ENCODE assay signal across 19 cellular contexts in the genomic region with DNA sequence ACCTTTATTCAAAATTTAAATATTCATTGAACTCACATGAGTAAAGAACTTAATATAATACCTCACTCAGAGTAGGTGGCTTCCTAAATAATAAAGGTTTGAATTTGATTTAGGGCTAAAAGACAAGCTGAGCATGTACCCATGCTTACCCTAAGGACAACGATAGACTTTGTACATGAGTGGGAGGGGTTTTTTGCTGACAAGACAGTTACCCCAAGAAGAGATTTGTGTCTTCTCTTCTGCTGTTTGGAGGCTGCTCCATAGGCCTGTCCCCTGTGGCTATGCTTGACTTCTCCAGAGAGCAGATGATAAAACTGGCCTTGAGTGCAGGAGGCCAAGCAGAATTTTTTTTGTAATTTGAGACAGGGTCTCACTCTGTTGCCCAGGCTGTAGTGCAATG.
DNase-seq lines count a peak whose midpoint lies in the region; ATAC-seq, FAIRE-seq and TF ChIP-seq lines count a peak whose summit lies in the region.
"Had no signal": no experiment of that assay in that cellular context is flagged by ENCODE, and none has a peak within 500 bp of the region (broad histone marks: within the 10 kb centered on the region; RNA-seq: fewer than 3 reads in every experiment).

No MANE protein-coding gene starts in this region.

- no peak overlapping the region for H2AK9ac ChIP-seq in IMR-90 (replicated peaks; ENCODE audit: low read depth, low read length, poor library complexity)

- no peak overlapping the region for H3K4me3 ChIP-seq in A549
- H3K4me3 ChIP-seq in IMR-90 (ENCODE audit: insufficient read depth, low read depth, low read length): no peak overlapping the region
- H3K4me3 ChIP-seq in H1 (ENCODE audit: extremely low read depth in 1 of 4, insufficient read depth in 2 of 4, low read depth in 3 of 4, low read length in 4 of 4): no peak overlapping the region
- H3K4me3 ChIP-seq: BLaER1 treated with 17β-estradiol and CSF1 and Interleukin-3, amounts not matched to agents 10 nM and 100 nM had no signal

- H3K14ac ChIP-seq in IMR-90 (replicated peaks; ENCODE audit: low read depth, low read length): no peak overlapping the region
- H3K14ac ChIP-seq in H1 (ENCODE audit: insufficient read length): no peak overlapping the region

- FAIRE-seq in A549 (lab: Jason Lieb, UNC) (no peak), H1 (lab: Jason Lieb, UNC) (no peak)
- FAIRE-seq: D721Med, GM12891, GM19239 had no signal

- WGBS in A549 (ENCODE audit: missing lambda C conversion rate): 20% methylated on average over 1 of the region's 1 CpG
- WGBS in IMR-90 (ENCODE audit: extremely low coverage in 2 of 2, insufficient read length in 1 of 2), 2 experiments: 33% methylated on average over 1 of the region's 1 CpG; no CpG with 5 or more reads in 1 of the 2 experiments
- 89% methylated on average over 1 of the region's 1 CpG; no CpG with 5 or more reads in 1 of the 2 experiments for WGBS in H1 (ENCODE audit: extremely low coverage in 1 of 2, insufficient coverage in 1 of 2, insufficient read length in 1 of 2, insufficient replicate concordance in 2 of 2, low coverage in 1 of 2, low lambda C conversion rate in 2 of 2, missing lambda C conversion rate in 1 of 2), 2 experiments

- H3K4me1 Mint-ChIP-seq in activated CD8-positive, alpha-beta T cell treated with anti-CD3 and anti-CD28 coated beads for 36 hours (ENCODE audit: low read depth): no peaks in the 10 kb centered on the region
- H3K4me1 Mint-ChIP-seq: B cell had no signal

- POLR2A ChIA-PET in A549 (lab: Yijun Ruan, JAX): no interaction called here
- POLR2A ChIA-PET in IMR-90 (lab: Charles Lee; ENCODE audit: unreplicated experiment): no interaction called here
- POLR2A ChIA-PET in H1 (lab: Charles Lee; ENCODE audit: partially characterized antibody): no interaction called here
- POLR2A ChIA-PET in activated CD8-positive, alpha-beta T cell treated with anti-CD3 and anti-CD28 coated beads for 36 hours (lab: Charles Lee): no interaction called here

- no peaks in the 10 kb centered on the region for H3K9me3 Mint-ChIP-seq in activated CD8-positive, alpha-beta T cell treated with anti-CD3 and anti-CD28 coated beads for 36 hours
- H3K9me3 Mint-ChIP-seq: CD8-positive, alpha-beta T cell had no signal

- BruUV-seq in IMR-90 (replicated peaks; lab: Mats Ljungman, UMichigan): no TSS peak

- TF ChIP-seq POLR2A in A549 (IDR thresholded peaks at IDR 0.05; ENCODE audit: low read length) (no peak), IMR-90 (IDR thresholded peaks at IDR 0.05; ENCODE audit: low read depth, low read length) (no peak), H1 (IDR thresholded peaks at IDR 0.05; ENCODE audit: control extremely low read depth in 1 of 2, low read depth in 2 of 2, low read length in 2 of 2) (no peak)

- no peak overlapping the region for H3K27ac Mint-ChIP-seq in activated CD8-positive, alpha-beta T cell treated with anti-CD3 and anti-CD28 coated beads for 36 hours
- H3K27ac Mint-ChIP-seq: B cell; CD4-positive, alpha-beta T cell; CD8-positive, alpha-beta T cell had no signal

- in situ Hi-C loops in IMR-90 (cut with MboI; ENCODE audit: low sequenced_read_pairs): no loop called here

- no peak overlapping the region for H3K4me3 Mint-ChIP-seq in activated CD8-positive, alpha-beta T cell treated with anti-CD3 and anti-CD28 coated beads for 36 hours
- H3K4me3 Mint-ChIP-seq: B cell; CD4-positive, alpha-beta T cell; CD8-positive, alpha-beta T cell had no signal

- H2BK5ac ChIP-seq in IMR-90 (ENCODE audit: low read depth, low read length, poor library complexity, severe bottlenecking) (no peak overlapping the region), H1 (ENCODE audit: low read depth, low read length) (no peak overlapping the region)

- H3K79me2 ChIP-seq in H1 (ENCODE audit: control insufficient read depth in 1 of 2, insufficient read depth in 2 of 2, low read length in 2 of 2): no peaks in the 10 kb centered on the region

- no peaks in the 10 kb centered on the region for H3K23me2 ChIP-seq in H1 (ENCODE audit: low read depth, low read length)

- no peaks in the 10 kb centered on the region for H3K36me3 Mint-ChIP-seq in activated CD8-positive, alpha-beta T cell treated with anti-CD3 and anti-CD28 coated beads for 36 hours (ENCODE audit: low read depth)
- H3K36me3 Mint-ChIP-seq: CD8-positive, alpha-beta T cell had no signal

- no peaks in the 10 kb centered on the region for H3K36me3 ChIP-seq in IMR-90 (ENCODE audit: control insufficient read depth, insufficient read depth, low read length)
- no peaks in the 10 kb centered on the region for H3K36me3 ChIP-seq in H1 (ENCODE audit: control insufficient read depth in 2 of 4, insufficient read depth in 4 of 4, low read length in 3 of 4)
- H3K36me3 ChIP-seq: BLaER1 treated with 17β-estradiol and CSF1 and Interleukin-3, amounts not matched to agents 10 nM and 100 nM had no signal

- H2BK12ac ChIP-seq in H1 (ENCODE audit: low read depth, low read length): no peak overlapping the region

- ATAC-seq in A549 (no peak), IMR-90 (ENCODE audit: low read depth) (no peak)
- ATAC-seq in activated CD8-positive, alpha-beta T cell treated with anti-CD3 and anti-CD28 coated beads for 36 hours: no peak
- ATAC-seq: CD8-positive, alpha-beta T cell had no signal

- TF ChIP-seq EP300 in A549 (IDR thresholded peaks at IDR 0.05) (no peak), H1 (IDR thresholded peaks at IDR 0.05; ENCODE audit: borderline replicate concordance in 1 of 2, low read depth in 2 of 2, low read length in 2 of 2) (no peak)

- H3K79me1 ChIP-seq in IMR-90 (ENCODE audit: low read depth in 1 of 2, low read length in 2 of 2) (no peaks in the 10 kb centered on the region), H1 (ENCODE audit: low read depth, low read length) (no peaks in the 10 kb centered on the region)

- no peak overlapping the region for H3K4ac ChIP-seq in IMR-90 (ENCODE audit: low read depth, low read length)
- H3K4ac ChIP-seq in H1 (replicated peaks; ENCODE audit: insufficient read length, low read depth, low read length): no peak overlapping the region

- H3K27ac ChIP-seq in A549: no peak overlapping the region
- no peak overlapping the region for H3K27ac ChIP-seq in IMR-90 (ENCODE audit: insufficient read depth, low read length)
- H3K27ac ChIP-seq in H1 (ENCODE audit: low read depth, low read length): no peak overlapping the region
- H3K27ac ChIP-seq: BLaER1 treated with 17β-estradiol and CSF1 and Interleukin-3, amounts not matched to agents 10 nM and 100 nM; C4-2B had no signal

- H3K18ac ChIP-seq in IMR-90 (ENCODE audit: low read depth, low read length): no peak overlapping the region
- H3K18ac ChIP-seq in H1 (ENCODE audit: extremely low read depth, low read length): no peak overlapping the region

- H3K56ac ChIP-seq in IMR-90 (ENCODE audit: extremely low read depth, insufficient read depth, low read length) (no peak overlapping the region), H1 (replicated peaks; ENCODE audit: insufficient read length, low read depth, low read length) (no peak overlapping the region)

- H3K4me2 ChIP-seq in A549 (no peak overlapping the region), IMR-90 (ENCODE audit: low read depth, low read length) (no peak overlapping the region), H1 (ENCODE audit: insufficient read depth in 1 of 2, low read depth in 2 of 2, low read length in 2 of 2) (no peak overlapping the region)
- H3K4me2 ChIP-seq: BLaER1 treated with 17β-estradiol and CSF1 and Interleukin-3, amounts not matched to agents 10 nM and 100 nM had no signal

- H2BK15ac ChIP-seq in IMR-90 (ENCODE audit: low read depth, low read length): no peak overlapping the region
- H2BK15ac ChIP-seq in H1 (ENCODE audit: low read length): no peak overlapping the region

- H3K9ac ChIP-seq in IMR-90 (ENCODE audit: low read depth, low read length) (no peak overlapping the region), H1 (replicated peaks in 1 of 4; ENCODE audit: extremely low read depth in 1 of 4, low read depth in 3 of 4, low read length in 3 of 4) (no peak overlapping the region)
- H3K9ac ChIP-seq: BLaER1 treated with 17β-estradiol and CSF1 and Interleukin-3, amounts not matched to agents 10 nM and 100 nM had no signal

- H4K20me1 ChIP-seq in IMR-90 (ENCODE audit: insufficient read depth, low read length) (no peaks in the 10 kb centered on the region), H1 (replicated peaks in 1 of 2; ENCODE audit: control insufficient read depth in 1 of 2, insufficient read depth in 2 of 2, low read length in 2 of 2) (no peaks in the 10 kb centered on the region)
- H4K20me1 ChIP-seq: BLaER1 treated with 17β-estradiol and CSF1 and Interleukin-3, amounts not matched to agents 10 nM and 100 nM had no signal

- H3K23ac ChIP-seq in IMR-90 (ENCODE audit: low read depth, low read length) (no peak overlapping the region), H1 (ENCODE audit: insufficient read length) (no peak overlapping the region)

- H4K91ac ChIP-seq in IMR-90 (ENCODE audit: insufficient read depth, low read depth, low read length): no peak overlapping the region
- no peak overlapping the region for H4K91ac ChIP-seq in H1 (replicated peaks; ENCODE audit: insufficient read length, low read length)

- TF ChIP-seq RAD21 in A549 (conservative IDR thresholded peaks at IDR 0.05 in 1 of 2, IDR thresholded peaks at IDR 0.05 in 1 of 2): no peak
- no peak for TF ChIP-seq RAD21 in IMR-90 (IDR thresholded peaks at IDR 0.05; ENCODE audit: low read length)
- no peak for TF ChIP-seq RAD21 in H1 (IDR thresholded peaks at IDR 0.05 in 1 of 2, conservative IDR thresholded peaks at IDR 0.05 in 1 of 2; ENCODE audit: low read depth in 2 of 2, low read length in 2 of 2)

- no peak for DNase-seq in A549 (ENCODE audit: low read depth in 1 of 2, low spot score in 1 of 2)
- no peak for DNase-seq in IMR-90
- no peak for DNase-seq in H1 (ENCODE audit: low read depth in 1 of 2, low spot score in 2 of 2)
- DNase-seq in activated naive CD4-positive, alpha-beta T cell treated with Interleukin-2 at 50 U/mL for 16 hours: no peak
- DNase-seq in activated CD8-positive, alpha-beta T cell treated with anti-CD3 and anti-CD28 coated beads for 36 hours: no peak
- DNase-seq: 8988T; AML-193; Caco-2; Calu3; CD4-positive, alpha-beta T cell; CD8-positive, alpha-beta T cell; DMS79 treated with DMSO at 0.1 percent for 48 hours; GF-D8 had no signal

- H2AK5ac ChIP-seq in IMR-90 (ENCODE audit: low read depth, low read length) (no peak overlapping the region), H1 (ENCODE audit: low read depth, low read length) (no peak overlapping the region)

- dilution Hi-C loops in IMR-90 (cut with HindIII; ENCODE audit: low sequenced_read_pairs, unreplicated experiment): no loop called here

- intact Hi-C loops in IMR-90 (cut with micrococcal nuclease): no loop called here
- intact Hi-C loops in activated CD8-positive, alpha-beta T cell treated with anti-CD3 and anti-CD28 coated beads for 36 hours (cut with micrococcal nuclease): no loop called here

- H3K27me3 ChIP-seq in IMR-90 (ENCODE audit: control insufficient read depth, insufficient read depth, low read length) (no peaks in the 10 kb centered on the region), H1 (replicated peaks in 1 of 4; ENCODE audit: control insufficient read depth in 3 of 4, extremely low read depth in 1 of 4, insufficient read depth in 3 of 4, low read length in 3 of 4) (no peaks in the 10 kb centered on the region)
- H3K27me3 ChIP-seq: BLaER1 treated with 17β-estradiol and CSF1 and Interleukin-3, amounts not matched to agents 10 nM and 100 nM had no signal

- TF ChIP-seq CTCF in A549 (IDR thresholded peaks at IDR 0.05) (no peak), IMR-90 (conservative IDR thresholded peaks at IDR 0.05; ENCODE audit: low read depth, low read length) (no peak), H1 (IDR thresholded peaks at IDR 0.05; ENCODE audit: control extremely low read depth in 1 of 3, insufficient read depth in 1 of 3, low read depth in 1 of 3, low read length in 3 of 3) (no peak)
- no peak for TF ChIP-seq CTCF in activated CD8-positive, alpha-beta T cell treated with anti-CD3 and anti-CD28 coated beads for 36 hours (IDR thresholded peaks at IDR 0.05)

- no peak overlapping the region for H4K5ac ChIP-seq in IMR-90 (ENCODE audit: low read depth, low read length)
- no peak overlapping the region for H4K5ac ChIP-seq in H1 (ENCODE audit: insufficient read length, low read depth, low read length)

- H3K9me3 ChIP-seq in A549: no peaks in the 10 kb centered on the region
- peaks cover 4% of the 10 kb centered on the region for H3K9me3 ChIP-seq in IMR-90 (ENCODE audit: control insufficient read depth, insufficient read depth, low read length)
- no peaks in the 10 kb centered on the region for H3K9me3 ChIP-seq in H1 (ENCODE audit: insufficient read depth in 2 of 2, low read depth in 1 of 2, low read length in 1 of 2)
- H3K9me3 ChIP-seq: BLaER1 treated with 17β-estradiol and CSF1 and Interleukin-3, amounts not matched to agents 10 nM and 100 nM; Caco-2 had no signal

- H3K27me3 Mint-ChIP-seq in activated CD8-positive, alpha-beta T cell treated with anti-CD3 and anti-CD28 coated beads for 36 hours: no peaks in the 10 kb centered on the region
- H3K27me3 Mint-ChIP-seq: B cell; CD4-positive, alpha-beta T cell had no signal

- CTCF ChIA-PET in A549 (lab: Yijun Ruan, JAX) (interaction anchor here (1.1 to 1.5 kb wide), 2 partner anchors 14 to 16 kb away, joined by 3 to 7 read pairs; no protein-coding TSS in a partner anchor), IMR-90 (lab: Yijun Ruan, JAX) (interaction anchor here (0.5 kb wide), 1 partner anchor 136 kb away, joined by 5 read pairs; no protein-coding TSS in a partner anchor), H1 (lab: Charles Lee; ENCODE audit: partially characterized antibody) (interaction anchor here (1.5 kb wide), 1 partner anchor 15 kb away, joined by 9 read pairs; no protein-coding TSS in a partner anchor)
- CTCF ChIA-PET in activated CD8-positive, alpha-beta T cell treated with anti-CD3 and anti-CD28 coated beads for 36 hours (lab: Charles Lee): interaction anchor here (1.6 kb wide), 1 partner anchor 16 kb away, joined by 3 read pairs; no protein-coding TSS in a partner anchor

- no peak overlapping the region for H2BK20ac ChIP-seq in IMR-90 (ENCODE audit: low read depth, low read length)
- no peak overlapping the region for H2BK20ac ChIP-seq in H1 (ENCODE audit: low read length)

- no peaks in the 10 kb centered on the region for H3K9me1 ChIP-seq in IMR-90 (ENCODE audit: insufficient read depth, low read length)

- no peaks in the 10 kb centered on the region for H3K4me1 ChIP-seq in A549
- no peaks in the 10 kb centered on the region for H3K4me1 ChIP-seq in IMR-90 (ENCODE audit: control insufficient read depth, insufficient read depth, low read length)
- peaks cover 0 to 2% (median 0%) of the 10 kb centered on the region in 4 experiments; a peak in 1 of 7 replicates for H3K4me1 ChIP-seq in H1 (replicated peaks in 1 of 4; ENCODE audit: control insufficient read depth in 3 of 4, insufficient read depth in 4 of 4, low read length in 3 of 4)
- H3K4me1 ChIP-seq: BLaER1 treated with 17β-estradiol and CSF1 and Interleukin-3, amounts not matched to agents 10 nM and 100 nM; Caco-2 had no signal

- no peak overlapping the region for H2BK120ac ChIP-seq in IMR-90 (ENCODE audit: low read depth, low read length)
- no peak overlapping the region for H2BK120ac ChIP-seq in H1 (replicated peaks; ENCODE audit: low read depth, low read length)

- no peak overlapping the region for H2AFZ ChIP-seq in IMR-90 (replicated peaks; ENCODE audit: low read length, poor library complexity)
- no peak overlapping the region for H2AFZ ChIP-seq in H1 (ENCODE audit: low read length)

- H4K8ac ChIP-seq in IMR-90 (ENCODE audit: low read depth in 2 of 2, low read length in 2 of 2): no peak overlapping the region
- H4K8ac ChIP-seq in H1 (ENCODE audit: extremely low read depth, insufficient read depth, low read length): no peak overlapping the region
